1 cellular context compared by ENCODE assay signal in genomic region chr18:44733069-44733753, GRCh38.
TF ChIP-seq lines count a peak whose summit lies in the region.

No MANE protein-coding gene starts in this region.

TF ChIP-seq in SK-N-SH, 30 proteins besides CTCF, POLR2A, EP300 and RAD21 (continued from another document):
- TF ChIP-seq TCF12 (IDR thresholded peaks at IDR 0.05) (peak; percentile 95), PBX3 (IDR thresholded peaks at IDR 0.05) (peak; percentile 93), CHD2 (IDR thresholded peaks at IDR 0.05; ENCODE audit: low read length, partially characterized antibody) (no peak), MEF2A (IDR thresholded peaks at IDR 0.05; ENCODE audit: borderline replicate concordance, low read depth) (peak; percentile 66; the same call in 1 of the 2 replicates), RCOR1 (IDR thresholded peaks at IDR 0.05; ENCODE audit: low read length) (no peak), RFX5 (IDR thresholded peaks at IDR 0.05; ENCODE audit: low read length) (no peak), TAF1 (IDR thresholded peaks at IDR 0.05; ENCODE audit: borderline replicate concordance, low read depth, low read length) (no peak), FOXJ3 (CRISPR knock-in tag; IDR thresholded peaks at IDR 0.05) (no peak)
TF ChIP-seq in SK-N-SH: peak in this region for 13.
